Comparison of ENCODE assay signal across 8 cellular contexts in the genomic region with DNA sequence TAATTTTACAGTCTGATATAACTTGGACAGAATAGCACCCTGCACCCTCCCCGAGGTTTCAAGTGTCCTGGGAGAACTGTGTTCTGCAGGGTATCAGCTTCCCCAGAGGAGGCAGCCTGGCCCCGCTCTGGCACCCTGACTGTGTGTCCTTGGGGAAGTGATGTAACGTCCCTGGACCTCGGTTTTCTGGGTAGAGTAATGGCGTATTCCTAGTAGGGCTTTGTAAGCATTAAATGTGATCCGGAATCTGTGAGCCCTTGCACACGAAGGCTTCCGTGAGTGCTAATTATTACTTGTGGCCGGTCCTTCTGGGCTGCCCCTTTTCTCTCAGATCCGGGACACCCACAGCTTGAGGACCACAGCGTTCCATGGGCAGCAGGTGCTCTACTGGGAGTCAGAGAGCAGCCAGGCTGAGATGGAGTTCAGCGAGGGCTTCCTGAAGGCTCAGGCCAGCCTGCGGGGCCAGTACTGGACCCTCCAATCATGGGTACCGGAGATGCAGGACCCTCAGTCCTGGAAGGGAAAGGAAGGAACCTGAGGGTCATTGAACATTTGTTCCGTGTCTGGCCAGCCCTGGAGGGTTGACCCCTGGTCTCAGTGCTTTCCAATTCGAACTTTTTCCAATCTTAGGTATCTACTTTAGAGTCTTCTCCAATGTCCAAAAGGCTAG. TPM values are rescaled to one million over a fixed set of nuclear protein-coding genes. Genes with fewer than 3 reads are reported as not detected.
DNase-seq lines count a peak whose midpoint lies in the region; ATAC-seq, FAIRE-seq and TF ChIP-seq lines count a peak whose summit lies in the region.

No MANE protein-coding gene starts in this region.

- H3K9me2 ChIP-seq in OCI-LY1 (ENCODE audit: low read depth, low read length): no peaks in the 10 kb centered on the region

- H3K4me3 ChIP-seq in GM12865 (ENCODE audit: low read depth, low read length) (peak overlapping the region; percentile 37; the same call in 1 of the 2 replicates), OCI-LY1 (ENCODE audit: low read depth, low read length, poor library complexity, severe bottlenecking) (peak overlapping the region; percentile 65), H1 (ENCODE audit: extremely low read depth in 1 of 4, insufficient read depth in 2 of 4, low read depth in 3 of 4, low read length in 4 of 4) (peak overlapping the region; percentile 40 to 74 (median 60); a peak in 6 of 8 replicates), rectal smooth muscle tissue (ENCODE audit: low read length) (peak overlapping the region; percentile 44)

- peak overlapping the region; percentile 65; the same call in 1 of the 2 replicates for H2AK5ac ChIP-seq in H1 (ENCODE audit: low read depth, low read length)

- H3K4ac ChIP-seq in H1 (replicated peaks; ENCODE audit: insufficient read length, low read depth, low read length): no peak overlapping the region

- TF ChIP-seq EP300 in H1 (IDR thresholded peaks at IDR 0.05; ENCODE audit: borderline replicate concordance in 1 of 2, low read depth in 2 of 2, low read length in 2 of 2): no peak

- no peak for TF ChIP-seq CTCF in GM12865 (IDR thresholded peaks at IDR 0.05; ENCODE audit: insufficient read depth, low read depth, low read length, missing control alignments)
- TF ChIP-seq CTCF in OCI-LY1 (IDR thresholded peaks at IDR 0.05; ENCODE audit: low read length): no peak
- TF ChIP-seq CTCF in H1 (IDR thresholded peaks at IDR 0.05; ENCODE audit: control extremely low read depth in 1 of 3, insufficient read depth in 1 of 3, low read depth in 1 of 3, low read length in 3 of 3): no peak

- no peak overlapping the region for H3K14ac ChIP-seq in H1 (ENCODE audit: insufficient read length)

- peaks cover 9% of the 10 kb centered on the region for H3K79me1 ChIP-seq in H1 (ENCODE audit: low read depth, low read length)

- WGBS in H1 (ENCODE audit: extremely low coverage in 1 of 2, insufficient coverage in 1 of 2, insufficient read length in 1 of 2, insufficient replicate concordance in 2 of 2, low coverage in 1 of 2, low lambda C conversion rate in 2 of 2, missing lambda C conversion rate in 1 of 2), 2 experiments: 78% methylated on average over 16 of the region's 16 CpGs; no CpG with 5 or more reads in 1 of the 2 experiments

- H3F3A ChIP-seq in OCI-LY1 (ENCODE audit: insufficient read depth, low read length): no peaks in the 10 kb centered on the region

- DNase-seq in GM12865 (ENCODE audit: low read depth) (no peak), H1 (ENCODE audit: low read depth in 1 of 2, low spot score in 2 of 2) (no peak), NCI-H1694 treated with DMSO at 0.1 percent for 48 hours (lab: John Stamatoyannopoulos, UW) (no peak), mesenteric fat pad (ENCODE audit: low spot score) (no peak), NOMO-1 treated with dmso at 0.1 percent for 144 hours (lab: John Stamatoyannopoulos, UW; ENCODE audit: unreplicated experiment) (no peak)

- H3K56ac ChIP-seq in H1 (replicated peaks; ENCODE audit: insufficient read length, low read depth, low read length): no peak overlapping the region

- CTCF ChIA-PET in H1 (lab: Charles Lee; ENCODE audit: partially characterized antibody): interaction anchor here (0.6 to 6.9 kb wide), 14 partner anchors 12 to 311 kb away, joined by 3 to 64 read pairs (median 5); partner anchors contain the start of gene ADAMTS13

- no peak for TF ChIP-seq RAD21 in H1 (IDR thresholded peaks at IDR 0.05 in 1 of 2, conservative IDR thresholded peaks at IDR 0.05 in 1 of 2; ENCODE audit: low read depth in 2 of 2, low read length in 2 of 2)

- peak overlapping the region; percentile 48 for H4K91ac ChIP-seq in H1 (replicated peaks; ENCODE audit: insufficient read length, low read length)

- no peak overlapping the region for H2BK5ac ChIP-seq in H1 (ENCODE audit: low read depth, low read length)

- no peak overlapping the region for H4K8ac ChIP-seq in H1 (ENCODE audit: extremely low read depth, insufficient read depth, low read length)

- no peaks in the 10 kb centered on the region for H3K36me3 ChIP-seq in OCI-LY1 (ENCODE audit: insufficient read depth, low read length)
- H3K36me3 ChIP-seq in H1 (ENCODE audit: control insufficient read depth in 2 of 4, insufficient read depth in 4 of 4, low read length in 3 of 4): no peaks in the 10 kb centered on the region
- no peaks in the 10 kb centered on the region for H3K36me3 ChIP-seq in rectal smooth muscle tissue (ENCODE audit: control insufficient read depth, insufficient read depth, low read length)

- H3K23ac ChIP-seq in H1 (ENCODE audit: insufficient read length): no peak overlapping the region

- H4K5ac ChIP-seq in H1 (ENCODE audit: insufficient read length, low read depth, low read length): no peak overlapping the region

- peaks cover 13% of the 10 kb centered on the region for H3K4me1 ChIP-seq in OCI-LY1 (ENCODE audit: insufficient read depth, low read length, severe bottlenecking)
- H3K4me1 ChIP-seq in H1 (replicated peaks in 1 of 4; ENCODE audit: control insufficient read depth in 3 of 4, insufficient read depth in 4 of 4, low read length in 3 of 4): peaks cover 2 to 15% (median 11%) of the 10 kb centered on the region in 4 experiments
- H3K4me1 ChIP-seq in rectal smooth muscle tissue (ENCODE audit: control insufficient read depth, insufficient read depth, low read length): peaks cover 4% of the 10 kb centered on the region

- no peak for ATAC-seq in HG02571 (IDR thresholded peaks at IDR 0.05; ENCODE audit: unreplicated experiment)

- H2BK15ac ChIP-seq in H1 (ENCODE audit: low read length): no peak overlapping the region

- H3K9me3 ChIP-seq in OCI-LY1 (ENCODE audit: low read length) (no peaks in the 10 kb centered on the region), H1 (ENCODE audit: insufficient read depth in 2 of 2, low read depth in 1 of 2, low read length in 1 of 2) (no peaks in the 10 kb centered on the region)

- H3K27me3 ChIP-seq in OCI-LY1 (ENCODE audit: insufficient read depth, low read length): peaks cover 5% of the 10 kb centered on the region; the same call in 1 of the 2 replicates
- H3K27me3 ChIP-seq in H1 (replicated peaks in 1 of 4; ENCODE audit: control insufficient read depth in 3 of 4, extremely low read depth in 1 of 4, insufficient read depth in 3 of 4, low read length in 3 of 4): no peaks in the 10 kb centered on the region; a peak in 1 of 7 replicates
- no peaks in the 10 kb centered on the region for H3K27me3 ChIP-seq in rectal smooth muscle tissue (ENCODE audit: control insufficient read depth, insufficient read depth, low read length)

- no peak overlapping the region for H2AFZ ChIP-seq in OCI-LY1 (ENCODE audit: low read length)
- H2AFZ ChIP-seq in H1 (ENCODE audit: low read length): peak overlapping the region; percentile 31; the same call in 1 of the 2 replicates

- FAIRE-seq in H1 (lab: Jason Lieb, UNC): no peak

- POLR2A ChIA-PET in H1 (lab: Charles Lee; ENCODE audit: partially characterized antibody): interaction anchor here (0.9 to 3.6 kb wide), 13 partner anchors 9 to 111 kb away, joined by 3 to 14 read pairs (median 5); partner anchors contain the start of genes MED22, REXO4, RPL7A and SLC2A6

- peak overlapping the region; percentile 66 for H3K4me2 ChIP-seq in OCI-LY1 (ENCODE audit: low read length)
- peak overlapping the region; percentile 87 to 97 for H3K4me2 ChIP-seq in H1 (ENCODE audit: insufficient read depth in 1 of 2, low read depth in 2 of 2, low read length in 2 of 2)

- H3K23me2 ChIP-seq in H1 (ENCODE audit: low read depth, low read length): peaks cover 7% of the 10 kb centered on the region; the same call in 1 of the 2 replicates

- TF ChIP-seq POLR2A in H1 (IDR thresholded peaks at IDR 0.05; ENCODE audit: control extremely low read depth in 1 of 2, low read depth in 2 of 2, low read length in 2 of 2): no peak

- 0 out of 2 replicates have a peak overlapping the region, but pooled peaks have one; percentile 18 for H2BK20ac ChIP-seq in H1 (ENCODE audit: low read length)

- no peak overlapping the region for H3K27ac ChIP-seq in OCI-LY1 (ENCODE audit: low read depth, low read length, poor library complexity, severe bottlenecking)
- H3K27ac ChIP-seq in H1 (ENCODE audit: low read depth, low read length): no peak overlapping the region
- no peak overlapping the region for H3K27ac ChIP-seq in rectal smooth muscle tissue (ENCODE audit: low read depth, low read length)

- peak overlapping the region; percentile 68; the same call in 1 of the 2 replicates for H2BK12ac ChIP-seq in H1 (ENCODE audit: low read depth, low read length)

- H3K79me2 ChIP-seq in OCI-LY1 (ENCODE audit: insufficient read depth, low read length): no peaks in the 10 kb centered on the region
- H3K79me2 ChIP-seq in H1 (ENCODE audit: control insufficient read depth in 1 of 2, insufficient read depth in 2 of 2, low read length in 2 of 2): peaks cover 0 to 13% of the 10 kb centered on the region in 2 experiments; a peak in 2 of 4 replicates

- no peaks in the 10 kb centered on the region for H4K20me1 ChIP-seq in OCI-LY1 (ENCODE audit: insufficient read depth, low read length)
- H4K20me1 ChIP-seq in H1 (replicated peaks in 1 of 2; ENCODE audit: control insufficient read depth in 1 of 2, insufficient read depth in 2 of 2, low read length in 2 of 2): peaks cover 2 to 3% of the 10 kb centered on the region in 2 experiments

- H3K18ac ChIP-seq in H1 (ENCODE audit: extremely low read depth, low read length): peak overlapping the region; percentile 60

- no peak overlapping the region for H2BK120ac ChIP-seq in H1 (replicated peaks; ENCODE audit: low read depth, low read length)

- no peak overlapping the region; the same call in 1 of the 2 replicates for H3K9ac ChIP-seq in OCI-LY1 (ENCODE audit: low read length)
- no peak overlapping the region for H3K9ac ChIP-seq in H1 (replicated peaks in 1 of 4; ENCODE audit: extremely low read depth in 1 of 4, low read depth in 3 of 4, low read length in 3 of 4)
- H3K9ac ChIP-seq in rectal smooth muscle tissue (ENCODE audit: low read length): no peak overlapping the region

RNA-seq across cellular contexts. Expression of gene CACFD1, which starts 1.0 kb away (rescaled TPM):
- total RNA-seq in H1 (2021; fragmentation: NEBNext Ultra II Directional; extraction: Animal tissue kit (Norgen Biotek cat#: 25700)): 13.3 and 13.4 TPM in 2 replicates
- polyA plus RNA-seq in H1 (2011; rRNA removed): 15.5 and 23.6 TPM in 2 replicates
- 18.6 TPM for polyA plus RNA-seq in H1 (2011; cell fraction: cytosol; rRNA removed)
- polyA plus RNA-seq in H1 (2011; cell fraction: nucleus; rRNA removed): 36.2 TPM
- 8.1 to 19.8 TPM (median 16.8 TPM) in 4 replicates for polyA plus RNA-seq in H1 (2012, experiment 1 of 2)
- 11.4 TPM for polyA plus RNA-seq in H1 (2012, experiment 2 of 2)
- 6.8 TPM for polyA plus RNA-seq in H1 (2013, experiment 1 of 2)
- 7.3 TPM for polyA plus RNA-seq in H1 (2013, experiment 2 of 2)
- 15.2 and 20.4 TPM in 2 replicates for polyA minus RNA-seq in H1 (2011; rRNA and poly(A)+ RNA removed)
- polyA minus RNA-seq in H1 (2011; cell fraction: cytosol; rRNA and poly(A)+ RNA removed): 12.6 TPM
- 33.3 TPM for polyA minus RNA-seq in H1 (2011; cell fraction: nucleus; rRNA and poly(A)+ RNA removed)
- 9.3 TPM for total RNA-seq in mesenteric fat pad

RNA-seq across cellular contexts. Expression of gene SLC2A6, which starts 20.1 kb away (rescaled TPM):
- total RNA-seq in H1 (2021; fragmentation: NEBNext Ultra II Directional; extraction: Animal tissue kit (Norgen Biotek cat#: 25700)): 16.6 and 17.9 TPM in 2 replicates
- 17.8 and 18.6 TPM in 2 replicates for polyA plus RNA-seq in H1 (2011; rRNA removed)
- 16.9 TPM for polyA plus RNA-seq in H1 (2011; cell fraction: cytosol; rRNA removed)
- polyA plus RNA-seq in H1 (2011; cell fraction: nucleus; rRNA removed): 22.9 TPM
- polyA plus RNA-seq in H1 (2012, experiment 1 of 2): 9.1 to 15.8 TPM (median 14.0 TPM) in 4 replicates
- 13.7 TPM for polyA plus RNA-seq in H1 (2012, experiment 2 of 2)
- 21.9 TPM for polyA plus RNA-seq in H1 (2013, experiment 1 of 2)
- 21.5 TPM for polyA plus RNA-seq in H1 (2013, experiment 2 of 2)
- polyA minus RNA-seq in H1 (2011; rRNA and poly(A)+ RNA removed): 8.2 and 10.5 TPM in 2 replicates
- 13.1 TPM for polyA minus RNA-seq in H1 (2011; cell fraction: cytosol; rRNA and poly(A)+ RNA removed)
- 23.1 TPM for polyA minus RNA-seq in H1 (2011; cell fraction: nucleus; rRNA and poly(A)+ RNA removed)
- total RNA-seq in mesenteric fat pad: 3.9 TPM

RNA-seq across cellular contexts. Expression of gene ADAMTS13, which starts 36.6 kb away (rescaled TPM):
- 5.1 and 5.8 TPM in 2 replicates for total RNA-seq in H1 (2021; fragmentation: NEBNext Ultra II Directional; extraction: Animal tissue kit (Norgen Biotek cat#: 25700))
- 4.4 and 6.6 TPM in 2 replicates for polyA plus RNA-seq in H1 (2011; rRNA removed)
- polyA plus RNA-seq in H1 (2011; cell fraction: cytosol; rRNA removed): 7.0 TPM
- polyA plus RNA-seq in H1 (2011; cell fraction: nucleus; rRNA removed): 44.8 TPM
- 6.3 to 11.9 TPM (median 9.7 TPM) in 4 replicates for polyA plus RNA-seq in H1 (2012, experiment 1 of 2)
- polyA plus RNA-seq in H1 (2012, experiment 2 of 2): 3.8 TPM
- polyA plus RNA-seq in H1 (2013, experiment 1 of 2): 2.4 TPM
- 2.8 TPM for polyA plus RNA-seq in H1 (2013, experiment 2 of 2)
- 1.5 and 2.2 TPM in 2 replicates for polyA minus RNA-seq in H1 (2011; rRNA and poly(A)+ RNA removed)
- 2.0 TPM for polyA minus RNA-seq in H1 (2011; cell fraction: cytosol; rRNA and poly(A)+ RNA removed)
- polyA minus RNA-seq in H1 (2011; cell fraction: nucleus; rRNA and poly(A)+ RNA removed): 5.4 TPM
- total RNA-seq in mesenteric fat pad: 0.64 TPM

RNA-seq across cellular contexts. Expression of gene REXO4, which starts 41.0 kb away (rescaled TPM):
- total RNA-seq in H1 (2021; fragmentation: NEBNext Ultra II Directional; extraction: Animal tissue kit (Norgen Biotek cat#: 25700)): 37.7 and 38.3 TPM in 2 replicates
- 19.1 and 27.2 TPM in 2 replicates for polyA plus RNA-seq in H1 (2011; rRNA removed)
- polyA plus RNA-seq in H1 (2011; cell fraction: cytosol; rRNA removed): 32.0 TPM
- 25.6 TPM for polyA plus RNA-seq in H1 (2011; cell fraction: nucleus; rRNA removed)
- 29.8 to 38.9 TPM (median 35.9 TPM) in 4 replicates for polyA plus RNA-seq in H1 (2012, experiment 1 of 2)
- polyA plus RNA-seq in H1 (2012, experiment 2 of 2): 16.3 TPM
- polyA plus RNA-seq in H1 (2013, experiment 1 of 2): 33.0 TPM
- 32.0 TPM for polyA plus RNA-seq in H1 (2013, experiment 2 of 2)
- polyA minus RNA-seq in H1 (2011; rRNA and poly(A)+ RNA removed): 16.0 and 19.0 TPM in 2 replicates
- 18.6 TPM for polyA minus RNA-seq in H1 (2011; cell fraction: cytosol; rRNA and poly(A)+ RNA removed)
- polyA minus RNA-seq in H1 (2011; cell fraction: nucleus; rRNA and poly(A)+ RNA removed): 12.3 TPM
- total RNA-seq in mesenteric fat pad: 13.1 TPM
